In genomic region chr11:94128746-94129504, GRCh38 we compare ENCODE assay signal across 1 cellular context.
TF ChIP-seq lines count a peak whose summit lies in the region.

Gene PANX1, plus strand, starts transcription at chr11:94128841. Its CDS starts 472 bp downstream, at chr11:94129313.

TF ChIP-seq in HEK293, 187 proteins besides CTCF, POLR2A, EP300 and RAD21 (continued from another document):
- TF ChIP-seq ZBTB20 (tag by site-specific recombination; IDR thresholded peaks at IDR 0.05) (peak; percentile 52), ZNF449 (tag by site-specific recombination; IDR thresholded peaks at IDR 0.05) (peak; percentile 70), KLF17 (tag by site-specific recombination; IDR thresholded peaks at IDR 0.05) (0 out of 2 replicates have a peak, but pooled peaks have one; percentile 20), ZNF560 (tag by site-specific recombination; IDR thresholded peaks at IDR 0.05; ENCODE audit: borderline replicate concordance) (no peak), SP3 (tag by site-specific recombination; IDR thresholded peaks at IDR 0.05) (peak; percentile 34), KLF1 (tag by site-specific recombination; IDR thresholded peaks at IDR 0.05) (peak; percentile 95), ZBTB6 (tag by site-specific recombination; IDR thresholded peaks at IDR 0.05) (0 out of 2 replicates have a peak, but pooled peaks have one; percentile 25), ZSCAN23 (tag by site-specific recombination; IDR thresholded peaks at IDR 0.05) (no peak), ZNF621 (tag by site-specific recombination; IDR thresholded peaks at IDR 0.05) (no peak), PRDM10 (tag by site-specific recombination; IDR thresholded peaks at IDR 0.05) (peak; percentile 66; the same call in 1 of the 2 replicates), ZNF174 (tag by site-specific recombination; IDR thresholded peaks at IDR 0.05) (no peak), ZNF146 (tag by site-specific recombination; IDR thresholded peaks at IDR 0.05) (no peak), HOXD13 (CRISPR knock-in tag; IDR thresholded peaks at IDR 0.05; ENCODE audit: borderline replicate concordance) (no peak), ZBTB8A (tag by site-specific recombination; IDR thresholded peaks at IDR 0.05) (peak; percentile 10), PRDM4 (tag by site-specific recombination; IDR thresholded peaks at IDR 0.05) (no peak), KLF9 (tag by site-specific recombination; IDR thresholded peaks at IDR 0.05; ENCODE audit: low read depth) (peak; percentile 92), ZFHX2 (tag by site-specific recombination; conservative IDR thresholded peaks at IDR 0.05) (no peak), ZBTB7A (tag by site-specific recombination; IDR thresholded peaks at IDR 0.05; ENCODE audit: low read depth) (no peak), ZNF16 (tag by site-specific recombination; IDR thresholded peaks at IDR 0.05; ENCODE audit: low read depth) (no peak), ZNF639 (tag by site-specific recombination; IDR thresholded peaks at IDR 0.05) (no peak), ZNF580 (tag by site-specific recombination; IDR thresholded peaks at IDR 0.05) (no peak), ZNF23 (tag by site-specific recombination; IDR thresholded peaks at IDR 0.05; ENCODE audit: borderline replicate concordance) (no peak)
TF ChIP-seq in HEK293: peak in this region for 37.
